8 cellular contexts compared by ENCODE assay signal in genomic region chr11:47249378-47249715, GRCh38. TPM values are rescaled to one million over a fixed set of nuclear protein-coding genes. Genes with fewer than 3 reads are reported as not detected.
DNase-seq lines count a peak whose midpoint lies in the region; ATAC-seq and TF ChIP-seq lines count a peak whose summit lies in the region.

No MANE protein-coding gene starts in this region.

- ATAC-seq in Right ventricle myocardium superior (ENCODE audit: poor library complexity) (no peak), GM18520 (IDR thresholded peaks at IDR 0.05; ENCODE audit: unreplicated experiment) (no peak)

- peaks cover 16% of the 10 kb centered on the region for H3K36me3 ChIP-seq in right atrium auricular region
- H3K36me3 ChIP-seq in mucosa of rectum (ENCODE audit: control insufficient read depth in 2 of 2, insufficient read depth in 2 of 2, low read length in 2 of 2) = peaks cover 14 to 21% of the 10 kb centered on the region in 2 donors

- no peaks in the 10 kb centered on the region for H3K27me3 ChIP-seq in right atrium auricular region
- no peaks in the 10 kb centered on the region for H3K27me3 ChIP-seq in mucosa of rectum (ENCODE audit: control insufficient read depth in 2 of 2, insufficient read depth in 2 of 2, low read length in 2 of 2)

- H3K9me3 ChIP-seq in right atrium auricular region (no peaks in the 10 kb centered on the region), mucosa of rectum (ENCODE audit: control insufficient read depth in 2 of 2, low read length in 2 of 2) (no peaks in the 10 kb centered on the region)

- H3K9ac ChIP-seq in mucosa of rectum (ENCODE audit: low read depth in 1 of 2, low read length in 2 of 2) = peak overlapping the region in 1 of 2 donors; percentile 79

- DNase-seq in right atrium auricular region (ENCODE audit: low spot score) = no peak
- no peak for DNase-seq in Right ventricle myocardium superior
- DNase-seq in caudate nucleus (lab: John Stamatoyannopoulos, UW) = no peak
- DNase-seq in GF-D8 (lab: John Stamatoyannopoulos, UW) = no peak
- DNase-seq in hypothalamus (lab: John Stamatoyannopoulos, UW) = no peak
- DNase-seq in posterior cingulate gyrus = no peak

- H3K4me3 ChIP-seq in right atrium auricular region = peak overlapping the region; percentile 69
- peak overlapping the region; percentile 96 for H3K4me3 ChIP-seq in mucosa of rectum (ENCODE audit: low read length in 2 of 2)

- peak overlapping the region; percentile 85 to 87 for H3K27ac ChIP-seq in right atrium auricular region
- H3K27ac ChIP-seq in caudate nucleus (ENCODE audit: low read depth, low read length) = peak overlapping the region; percentile 93
- peak overlapping the region; percentile 72 to 78 for H3K27ac ChIP-seq in mucosa of rectum (ENCODE audit: low read depth in 2 of 2, low read length in 2 of 2)

- intact Hi-C loops in Right ventricle myocardium superior (cut with DNase I) (no loop called here), posterior cingulate gyrus (cut with DNase I) (loop anchor here (2.0 kb wide), 1 partner anchor 73 kb away; the partner anchor contains the start of gene ARFGAP2)

- no peak for TF ChIP-seq CTCF in right atrium auricular region (IDR thresholded peaks at IDR 0.05)

- peaks cover 0 to 39% of the 10 kb centered on the region in 2 donors for H3K4me1 ChIP-seq in right atrium auricular region
- peaks cover 16 to 20% of the 10 kb centered on the region in 2 donors for H3K4me1 ChIP-seq in mucosa of rectum (ENCODE audit: control insufficient read depth in 2 of 2, insufficient read depth in 2 of 2, low read length in 2 of 2)

RNA-seq across cellular contexts. Expression of gene ACP2, which starts 0.7 kb away (rescaled TPM):
- total RNA-seq in right atrium auricular region = 10 to 100 TPM; 45.2 to 59.4 TPM
- 18.4 TPM for total RNA-seq in Right ventricle myocardium superior

RNA-seq across cellular contexts. Expression of gene NR1H3, which starts 8.4 kb away (rescaled TPM):
- 10 to 100 TPM; 15.9 to 23.2 TPM for total RNA-seq in right atrium auricular region
- total RNA-seq in Right ventricle myocardium superior = 19.1 TPM

RNA-seq across cellular contexts. Expression of gene MADD, which starts 20.6 kb away (rescaled TPM):
- total RNA-seq in right atrium auricular region (10 to 100 TPM; 28.2 to 49.8 TPM), Right ventricle myocardium superior (39.7 TPM)

RNA-seq across cellular contexts. Expression of gene DDB2, which starts 34.6 kb away (rescaled TPM):
- 10 to 100 TPM in 1 of 2 donors, 1 to 10 TPM in 1; 8.8 to 12.0 TPM for total RNA-seq in right atrium auricular region
- 9.3 TPM for total RNA-seq in Right ventricle myocardium superior
